In the genomic region with DNA sequence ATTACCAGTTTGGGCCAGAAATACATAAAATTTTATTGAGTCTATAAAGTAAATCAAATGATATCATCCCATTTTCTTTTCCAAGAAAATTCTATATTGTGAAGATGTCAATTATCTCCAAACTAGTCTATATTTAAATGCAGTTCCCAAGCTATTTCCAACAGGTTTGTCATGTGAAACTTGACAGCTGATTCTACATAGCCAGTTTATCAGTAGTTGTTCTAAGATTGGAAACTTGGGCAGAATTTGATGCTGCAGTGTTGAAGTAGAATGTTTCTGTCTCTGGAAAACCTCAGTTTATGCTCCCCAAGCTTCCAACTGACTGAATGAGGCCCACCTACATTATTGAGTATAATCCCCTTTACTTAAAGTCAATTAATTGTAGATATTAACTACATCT, we compare ENCODE assay signal across 10 cellular contexts.
"Had no signal": no experiment of that assay in that cellular context is flagged by ENCODE, and none has a peak within 500 bp of the region (broad histone marks: within the 10 kb centered on the region; RNA-seq: fewer than 3 reads in every experiment).

No MANE protein-coding gene starts in this region.

- H3K4me1 ChIP-seq: HAP-1 had no signal

- H3K4me2 ChIP-seq: GM23338 had no signal

- H3K27ac ChIP-seq: GM23248 had no signal

- H3K4me3 ChIP-seq: GM23248, GM23338, HAP-1 had no signal

- DNase-seq: GM23248, GOT3, H7, H9, HCEC 1CT, HFFc6 had no signal

- H3K9me3 ChIP-seq: HAP-1 had no signal

- FAIRE-seq: H1, H54 had no signal

- H3K9ac ChIP-seq: GM23248 had no signal

- ATAC-seq: GM23338 had no signal

- H2AFZ ChIP-seq: GM23248, GM23338 had no signal

- H3K36me3 ChIP-seq: HAP-1 had no signal
